34 cellular contexts compared by ENCODE assay signal in genomic region chr3:66077973-66078372, GRCh38.
"Had no signal": no experiment of that assay in that cellular context is flagged by ENCODE, and none has a peak within 500 bp of the region (broad histone marks: within the 10 kb centered on the region; RNA-seq: fewer than 3 reads in every experiment).

No MANE protein-coding gene starts in this region.

- DNase-seq: Karpas-422, Kasumi-1, MG63, MM.1S, MV-4-11, NCI-H1048, NCI-H1092, NCI-H1092 treated with DMSO at 0.1 percent for 48 hours, NCI-H1105, NCI-H1105 treated with DMSO at 0.1 percent for 48 hours, NCI-H1417, NCI-H1417 treated with DMSO at 0.1 percent for 48 hours, NCI-H1436, NCI-H1436 treated with DMSO at 0.1 percent for 48 hours, NCI-H146, NCI-H1694, NCI-H1694 treated with DMSO at 0.1 percent for 48 hours, NCI-H187, NCI-H1930, NCI-H2029, NCI-H2029 treated with DMSO at 0.1 percent for 48 hours, NCI-H2081, NCI-H2081 treated with DMSO at 0.1 percent for 48 hours, NCI-H2107, NCI-H2171, NCI-H2171 treated with DMSO at 0.1 percent for 48 hours, NCI-H2227 treated with DMSO at 0.1 percent for 48 hours, NCI-H226, NCI-H345, NCI-H446, NCI-H446 treated with DMSO at 0.1 percent for 48 hours, NCI-H510A, NCI-H510A treated with DMSO at 0.1 percent for 48 hours had no signal

- H3K27me3 ChIP-seq: MG63 had no signal

- H3K4me2 ChIP-seq: KMS-11 had no signal

- H3K9me3 ChIP-seq: MG63 had no signal

- H3K4me3 ChIP-seq: MG63 had no signal

- H3K27ac ChIP-seq: KMS-11 had no signal

- H3K36me3 ChIP-seq: MG63 had no signal

- H3K9ac ChIP-seq: KMS-11 had no signal
